In genomic region chr11:27401280-27401679, GRCh38 we compare ENCODE assay signal across 2 cellular contexts.
TF ChIP-seq lines count a peak whose summit lies in the region.

No MANE protein-coding gene starts in this region.

TF ChIP-seq in endothelial cell of umbilical vein, 7 proteins besides CTCF, POLR2A, EP300 and RAD21:
- no peak for TF ChIP-seq MYC (IDR thresholded peaks at IDR 0.05; ENCODE audit: low read depth, low read length)
- TF ChIP-seq EZH2 (IDR thresholded peaks at IDR 0.05; ENCODE audit: borderline replicate concordance, low read depth, low read length, severe bottlenecking): no peak
- TF ChIP-seq, protein P1, sequence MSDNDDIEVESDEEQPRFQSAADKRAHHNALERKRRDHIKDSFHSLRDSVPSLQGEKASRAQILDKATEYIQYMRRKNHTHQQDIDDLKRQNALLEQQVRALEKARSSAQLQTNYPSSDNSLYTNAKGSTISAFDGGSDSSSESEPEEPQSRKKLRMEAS (IDR thresholded peaks at IDR 0.05; ENCODE audit: insufficient read depth, insufficient read length): no peak
- TF ChIP-seq JUN (IDR thresholded peaks at IDR 0.05; ENCODE audit: borderline replicate concordance, insufficient read depth, insufficient read length, low read depth): no peak
- TF ChIP-seq GATA2 (IDR thresholded peaks at IDR 0.05; ENCODE audit: insufficient read depth, insufficient read length, low read depth, low read length): no peak
- TF ChIP-seq POLR2AphosphoS5 (IDR thresholded peaks at IDR 0.05; ENCODE audit: insufficient read depth, low read depth, low read length): no peak
- TF ChIP-seq FOS (IDR thresholded peaks at IDR 0.05; ENCODE audit: borderline replicate concordance, insufficient read depth, low read length): no peak

TF ChIP-seq in HepG2, 621 proteins besides CTCF, POLR2A, EP300 and RAD21:
- no peak for TF ChIP-seq ZBTB34 (CRISPR knock-in tag; IDR thresholded peaks at IDR 0.05)
- TF ChIP-seq, protein P2, sequence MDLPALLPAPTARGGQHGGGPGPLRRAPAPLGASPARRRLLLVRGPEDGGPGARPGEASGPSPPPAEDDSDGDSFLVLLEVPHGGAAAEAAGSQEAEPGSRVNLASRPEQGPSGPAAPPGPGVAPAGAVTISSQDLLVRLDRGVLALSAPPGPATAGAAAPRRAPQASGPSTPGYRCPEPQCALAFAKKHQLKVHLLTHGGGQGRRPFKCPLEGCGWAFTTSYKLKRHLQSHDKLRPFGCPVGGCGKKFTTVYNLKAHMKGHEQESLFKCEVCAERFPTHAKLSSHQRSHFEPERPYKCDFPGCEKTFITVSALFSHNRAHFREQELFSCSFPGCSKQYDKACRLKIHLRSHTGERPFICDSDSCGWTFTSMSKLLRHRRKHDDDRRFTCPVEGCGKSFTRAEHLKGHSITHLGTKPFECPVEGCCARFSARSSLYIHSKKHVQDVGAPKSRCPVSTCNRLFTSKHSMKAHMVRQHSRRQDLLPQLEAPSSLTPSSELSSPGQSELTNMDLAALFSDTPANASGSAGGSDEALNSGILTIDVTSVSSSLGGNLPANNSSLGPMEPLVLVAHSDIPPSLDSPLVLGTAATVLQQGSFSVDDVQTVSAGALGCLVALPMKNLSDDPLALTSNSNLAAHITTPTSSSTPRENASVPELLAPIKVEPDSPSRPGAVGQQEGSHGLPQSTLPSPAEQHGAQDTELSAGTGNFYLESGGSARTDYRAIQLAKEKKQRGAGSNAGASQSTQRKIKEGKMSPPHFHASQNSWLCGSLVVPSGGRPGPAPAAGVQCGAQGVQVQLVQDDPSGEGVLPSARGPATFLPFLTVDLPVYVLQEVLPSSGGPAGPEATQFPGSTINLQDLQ (CRISPR knock-in tag; IDR thresholded peaks at IDR 0.05): no peak
- no peak for TF ChIP-seq FOXK2 (IDR thresholded peaks at IDR 0.05)
- no peak for TF ChIP-seq RCOR2 (CRISPR knock-in tag; IDR thresholded peaks at IDR 0.05)
- TF ChIP-seq HMG20B (CRISPR knock-in tag; conservative IDR thresholded peaks at IDR 0.05): no peak
- no peak for TF ChIP-seq ZNF547 (CRISPR knock-in tag; IDR thresholded peaks at IDR 0.05)
